Comparison of ENCODE assay signal across 7 cellular contexts in genomic region chr22:22103078-22103593, GRCh38.
A peak's percentile ranks its signal among the peaks of the same experiment; 100 is the strongest.
DNase-seq lines count a peak whose midpoint lies in the region; ATAC-seq and TF ChIP-seq lines count a peak whose summit lies in the region.

No MANE protein-coding gene starts in this region.

- peaks cover 31% of the 10 kb centered on the region for H3K27me3 Mint-ChIP-seq in nephron (ENCODE audit: low read depth)

- no peak overlapping the region for H3K4me3 Mint-ChIP-seq in nephron

- POLR2A ChIA-PET in HEK293T (lab: Yijun Ruan, JAX) = no interaction called here

- no peak overlapping the region for H3K4me3 ChIP-seq in astrocyte of the cerebellum (ENCODE audit: low read depth, low read length)

- no peaks in the 10 kb centered on the region for H3K36me3 Mint-ChIP-seq in nephron (ENCODE audit: low read depth)

- no peaks in the 10 kb centered on the region for H3K9me3 Mint-ChIP-seq in nephron

- in situ Hi-C loops in astrocyte of the cerebellum (cut with HindIII; ENCODE audit: low sequenced_read_pairs) = no loop called here

- CTCF ChIA-PET in HEK293T (lab: Yijun Ruan, JAX) = interaction anchor here (0.6 kb wide), 1 partner anchor 295 kb away, joined by 3 read pairs; no protein-coding TSS in a partner anchor

- no peak overlapping the region for H3K27ac Mint-ChIP-seq in nephron

- ATAC-seq in left colon = no peak

- intact Hi-C loops in left colon (cut with DNase I, micrococcal nuclease) = no loop called here

- no peaks in the 10 kb centered on the region for H3K4me1 Mint-ChIP-seq in nephron

- DNase-seq in D341Med (ENCODE audit: low spot score) (peak; percentile 64), HEK293T (ENCODE audit: extremely low spot score) (peak; percentile 63), astrocyte of the cerebellum (ENCODE audit: low read depth) (no peak), cerebellar nuclear complex (lab: John Stamatoyannopoulos, UW) (no peak), left colon (no peak), NCI-H187 treated with DMSO at 0.1 percent for 48 hours (lab: John Stamatoyannopoulos, UW) (no peak)

- TF ChIP-seq CTCF in astrocyte of the cerebellum (IDR thresholded peaks at IDR 0.05; ENCODE audit: low read depth, low read length, missing control alignments) = peak; percentile 54
- TF ChIP-seq CTCF in nephron (IDR thresholded peaks at IDR 0.05; ENCODE audit: unreplicated experiment in 3 of 3) = peak in 2 of 3 experiments; percentile 22

TF ChIP-seq in HEK293T, 16 proteins besides CTCF, POLR2A, EP300 and RAD21:
- no peak for TF ChIP-seq FOXA1 (IDR thresholded peaks at IDR 0.05)
- no peak for TF ChIP-seq CTBP1 (IDR thresholded peaks at IDR 0.05; ENCODE audit: borderline replicate concordance)
- TF ChIP-seq HDGF (IDR thresholded peaks at IDR 0.05; ENCODE audit: borderline replicate concordance) = no peak
- TF ChIP-seq SP1 (IDR thresholded peaks at IDR 0.05) = no peak
- no peak for TF ChIP-seq TARDBP (IDR thresholded peaks at IDR 0.05)
- no peak for TF ChIP-seq ZNF384 (IDR thresholded peaks at IDR 0.05)
- no peak for TF ChIP-seq PKNOX1 (IDR thresholded peaks at IDR 0.05)
- no peak for TF ChIP-seq LEF1 (IDR thresholded peaks at IDR 0.05; ENCODE audit: borderline replicate concordance)
- no peak for TF ChIP-seq ARNT (IDR thresholded peaks at IDR 0.05)
- TF ChIP-seq L3MBTL2 (conservative IDR thresholded peaks at IDR 0.05) = no peak
- no peak for TF ChIP-seq BHLHE40 (IDR thresholded peaks at IDR 0.05; ENCODE audit: borderline replicate concordance)
- TF ChIP-seq ELF4 (IDR thresholded peaks at IDR 0.05) = no peak
- TF ChIP-seq NFRKB (IDR thresholded peaks at IDR 0.05) = no peak
- no peak for TF ChIP-seq FOXK2 (IDR thresholded peaks at IDR 0.05)
- TF ChIP-seq SUZ12 (IDR thresholded peaks at IDR 0.05) = no peak
- no peak for TF ChIP-seq FOXM1 (IDR thresholded peaks at IDR 0.05; ENCODE audit: borderline replicate concordance)

Comparison
In these comparisons a context has a peak if more than half of its experiments do, and no peak if none do; other contexts are left out.
1. DNase-seq: peak in D341Med (single experiment) and HEK293T (single experiment); none in astrocyte of the cerebellum (single experiment), cerebellar nuclear complex (0 of 2), left colon (0 of 2) and NCI-H187 treated with DMSO at 0.1 percent for 48 hours (single experiment).